2 cellular contexts compared by ENCODE assay signal in the genomic region with DNA sequence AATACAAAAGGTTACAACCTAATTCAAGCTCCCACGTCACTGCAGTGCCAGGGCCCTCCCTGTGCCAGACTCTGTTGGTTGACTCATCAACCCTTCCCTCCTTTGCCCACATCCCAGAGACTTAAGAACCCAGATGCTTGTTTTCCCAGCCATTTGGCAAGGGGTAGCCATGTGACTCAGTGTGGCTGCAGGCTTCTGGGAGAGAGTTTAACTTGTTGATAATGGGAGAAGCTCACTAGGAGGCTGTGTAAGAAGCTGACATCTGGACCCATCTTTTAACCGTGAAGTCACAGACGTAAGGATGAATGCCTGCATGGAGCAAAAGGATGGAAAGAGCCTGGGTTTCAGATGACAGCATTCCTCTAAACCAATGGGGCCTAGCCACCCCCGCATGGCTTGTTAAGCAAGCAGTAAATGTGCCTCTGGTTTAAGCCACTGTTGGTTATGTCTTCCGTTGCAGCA.
TF ChIP-seq lines count a peak whose summit lies in the region.

No MANE protein-coding gene starts in this region.

TF ChIP-seq in HCT116, 20 proteins besides CTCF, POLR2A, EP300 and RAD21:
- TF ChIP-seq JUND (IDR thresholded peaks at IDR 0.05), result no peak
- TF ChIP-seq EGR1 (IDR thresholded peaks at IDR 0.05; ENCODE audit: low read depth), result no peak
- TF ChIP-seq ZFX (IDR thresholded peaks at IDR 0.05), result no peak
- TF ChIP-seq, protein P1, sequence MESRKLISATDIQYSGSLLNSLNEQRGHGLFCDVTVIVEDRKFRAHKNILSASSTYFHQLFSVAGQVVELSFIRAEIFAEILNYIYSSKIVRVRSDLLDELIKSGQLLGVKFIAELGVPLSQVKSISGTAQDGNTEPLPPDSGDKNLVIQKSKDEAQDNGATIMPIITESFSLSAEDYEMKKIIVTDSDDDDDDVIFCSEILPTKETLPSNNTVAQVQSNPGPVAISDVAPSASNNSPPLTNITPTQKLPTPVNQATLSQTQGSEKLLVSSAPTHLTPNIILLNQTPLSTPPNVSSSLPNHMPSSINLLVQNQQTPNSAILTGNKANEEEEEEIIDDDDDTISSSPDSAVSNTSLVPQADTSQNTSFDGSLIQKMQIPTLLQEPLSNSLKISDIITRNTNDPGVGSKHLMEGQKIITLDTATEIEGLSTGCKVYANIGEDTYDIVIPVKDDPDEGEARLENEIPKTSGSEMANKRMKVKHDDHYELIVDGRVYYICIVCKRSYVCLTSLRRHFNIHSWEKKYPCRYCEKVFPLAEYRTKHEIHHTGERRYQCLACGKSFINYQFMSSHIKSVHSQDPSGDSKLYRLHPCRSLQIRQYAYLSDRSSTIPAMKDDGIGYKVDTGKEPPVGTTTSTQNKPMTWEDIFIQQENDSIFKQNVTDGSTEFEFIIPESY (IDR thresholded peaks at IDR 0.05; ENCODE audit: extremely low read depth, insufficient replicate concordance, low read length), result no peak
- no peak for TF ChIP-seq CEBPB (IDR thresholded peaks at IDR 0.05; ENCODE audit: low read depth)
- no peak for TF ChIP-seq EZH2 (IDR thresholded peaks at IDR 0.05)
- TF ChIP-seq, protein P2, sequence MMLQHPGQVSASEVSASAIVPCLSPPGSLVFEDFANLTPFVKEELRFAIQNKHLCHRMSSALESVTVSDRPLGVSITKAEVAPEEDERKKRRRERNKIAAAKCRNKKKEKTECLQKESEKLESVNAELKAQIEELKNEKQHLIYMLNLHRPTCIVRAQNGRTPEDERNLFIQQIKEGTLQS (IDR thresholded peaks at IDR 0.05), result no peak

TF ChIP-seq in SK-N-SH, 30 proteins besides CTCF, POLR2A, EP300 and RAD21:
- TF ChIP-seq, protein P3, sequence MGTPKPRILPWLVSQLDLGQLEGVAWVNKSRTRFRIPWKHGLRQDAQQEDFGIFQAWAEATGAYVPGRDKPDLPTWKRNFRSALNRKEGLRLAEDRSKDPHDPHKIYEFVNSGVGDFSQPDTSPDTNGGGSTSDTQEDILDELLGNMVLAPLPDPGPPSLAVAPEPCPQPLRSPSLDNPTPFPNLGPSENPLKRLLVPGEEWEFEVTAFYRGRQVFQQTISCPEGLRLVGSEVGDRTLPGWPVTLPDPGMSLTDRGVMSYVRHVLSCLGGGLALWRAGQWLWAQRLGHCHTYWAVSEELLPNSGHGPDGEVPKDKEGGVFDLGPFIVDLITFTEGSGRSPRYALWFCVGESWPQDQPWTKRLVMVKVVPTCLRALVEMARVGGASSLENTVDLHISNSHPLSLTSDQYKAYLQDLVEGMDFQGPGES (IDR thresholded peaks at IDR 0.05; ENCODE audit: low read depth, low read length), result no peak
- TF ChIP-seq NRF1 (IDR thresholded peaks at IDR 0.05; ENCODE audit: low read depth, low read length), result no peak
- TF ChIP-seq FOSL2 (IDR thresholded peaks at IDR 0.05; ENCODE audit: borderline replicate concordance, low read depth), result peak; percentile 97
- no peak for TF ChIP-seq FOXJ3 (CRISPR knock-in tag; IDR thresholded peaks at IDR 0.05)
- TF ChIP-seq, protein P4, sequence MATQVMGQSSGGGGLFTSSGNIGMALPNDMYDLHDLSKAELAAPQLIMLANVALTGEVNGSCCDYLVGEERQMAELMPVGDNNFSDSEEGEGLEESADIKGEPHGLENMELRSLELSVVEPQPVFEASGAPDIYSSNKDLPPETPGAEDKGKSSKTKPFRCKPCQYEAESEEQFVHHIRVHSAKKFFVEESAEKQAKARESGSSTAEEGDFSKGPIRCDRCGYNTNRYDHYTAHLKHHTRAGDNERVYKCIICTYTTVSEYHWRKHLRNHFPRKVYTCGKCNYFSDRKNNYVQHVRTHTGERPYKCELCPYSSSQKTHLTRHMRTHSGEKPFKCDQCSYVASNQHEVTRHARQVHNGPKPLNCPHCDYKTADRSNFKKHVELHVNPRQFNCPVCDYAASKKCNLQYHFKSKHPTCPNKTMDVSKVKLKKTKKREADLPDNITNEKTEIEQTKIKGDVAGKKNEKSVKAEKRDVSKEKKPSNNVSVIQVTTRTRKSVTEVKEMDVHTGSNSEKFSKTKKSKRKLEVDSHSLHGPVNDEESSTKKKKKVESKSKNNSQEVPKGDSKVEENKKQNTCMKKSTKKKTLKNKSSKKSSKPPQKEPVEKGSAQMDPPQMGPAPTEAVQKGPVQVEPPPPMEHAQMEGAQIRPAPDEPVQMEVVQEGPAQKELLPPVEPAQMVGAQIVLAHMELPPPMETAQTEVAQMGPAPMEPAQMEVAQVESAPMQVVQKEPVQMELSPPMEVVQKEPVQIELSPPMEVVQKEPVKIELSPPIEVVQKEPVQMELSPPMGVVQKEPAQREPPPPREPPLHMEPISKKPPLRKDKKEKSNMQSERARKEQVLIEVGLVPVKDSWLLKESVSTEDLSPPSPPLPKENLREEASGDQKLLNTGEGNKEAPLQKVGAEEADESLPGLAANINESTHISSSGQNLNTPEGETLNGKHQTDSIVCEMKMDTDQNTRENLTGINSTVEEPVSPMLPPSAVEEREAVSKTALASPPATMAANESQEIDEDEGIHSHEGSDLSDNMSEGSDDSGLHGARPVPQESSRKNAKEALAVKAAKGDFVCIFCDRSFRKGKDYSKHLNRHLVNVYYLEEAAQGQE (IDR thresholded peaks at IDR 0.05; ENCODE audit: low read depth, low read length), result 0 out of 2 replicates have a peak, but pooled peaks have one; percentile 49
- no peak for TF ChIP-seq TAF1 (IDR thresholded peaks at IDR 0.05; ENCODE audit: borderline replicate concordance, low read depth, low read length)
- TF ChIP-seq YY1 (IDR thresholded peaks at IDR 0.05; ENCODE audit: low read depth), result peak; percentile 71; the same call in 1 of the 2 replicates
- TF ChIP-seq, protein P5, sequence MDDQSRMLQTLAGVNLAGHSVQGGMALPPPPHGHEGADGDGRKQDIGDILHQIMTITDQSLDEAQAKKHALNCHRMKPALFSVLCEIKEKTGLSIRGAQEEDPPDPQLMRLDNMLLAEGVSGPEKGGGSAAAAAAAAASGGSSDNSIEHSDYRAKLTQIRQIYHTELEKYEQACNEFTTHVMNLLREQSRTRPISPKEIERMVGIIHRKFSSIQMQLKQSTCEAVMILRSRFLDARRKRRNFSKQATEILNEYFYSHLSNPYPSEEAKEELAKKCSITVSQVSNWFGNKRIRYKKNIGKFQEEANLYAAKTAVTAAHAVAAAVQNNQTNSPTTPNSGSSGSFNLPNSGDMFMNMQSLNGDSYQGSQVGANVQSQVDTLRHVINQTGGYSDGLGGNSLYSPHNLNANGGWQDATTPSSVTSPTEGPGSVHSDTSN (IDR thresholded peaks at IDR 0.05), result peak; percentile 67
- TF ChIP-seq FOXM1 (IDR thresholded peaks at IDR 0.05; ENCODE audit: low read depth), result peak; percentile 65; the same call in 1 of the 2 replicates
- no peak for TF ChIP-seq SIN3A (IDR thresholded peaks at IDR 0.05; ENCODE audit: borderline replicate concordance, low read depth, low read length)
- TF ChIP-seq MXI1 (IDR thresholded peaks at IDR 0.05; ENCODE audit: low read depth, low read length), result no peak
- peak; percentile 52; the same call in 1 of the 2 replicates for TF ChIP-seq POLR2AphosphoS5 (IDR thresholded peaks at IDR 0.05; ENCODE audit: low read depth, low read length)
- no peak for TF ChIP-seq GATA2 (CRISPR knock-in tag; IDR thresholded peaks at IDR 0.05)
- no peak for TF ChIP-seq GABPA (IDR thresholded peaks at IDR 0.05; ENCODE audit: low read depth)
- peak; percentile 76 for TF ChIP-seq TEAD4 (IDR thresholded peaks at IDR 0.05; ENCODE audit: borderline replicate concordance, insufficient read depth)
- peak; percentile 95 for TF ChIP-seq JUND (IDR thresholded peaks at IDR 0.05)
- TF ChIP-seq, protein P6, sequence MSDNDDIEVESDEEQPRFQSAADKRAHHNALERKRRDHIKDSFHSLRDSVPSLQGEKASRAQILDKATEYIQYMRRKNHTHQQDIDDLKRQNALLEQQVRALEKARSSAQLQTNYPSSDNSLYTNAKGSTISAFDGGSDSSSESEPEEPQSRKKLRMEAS (IDR thresholded peaks at IDR 0.05; ENCODE audit: low read depth), result peak; percentile 92
- TF ChIP-seq, protein P7, sequence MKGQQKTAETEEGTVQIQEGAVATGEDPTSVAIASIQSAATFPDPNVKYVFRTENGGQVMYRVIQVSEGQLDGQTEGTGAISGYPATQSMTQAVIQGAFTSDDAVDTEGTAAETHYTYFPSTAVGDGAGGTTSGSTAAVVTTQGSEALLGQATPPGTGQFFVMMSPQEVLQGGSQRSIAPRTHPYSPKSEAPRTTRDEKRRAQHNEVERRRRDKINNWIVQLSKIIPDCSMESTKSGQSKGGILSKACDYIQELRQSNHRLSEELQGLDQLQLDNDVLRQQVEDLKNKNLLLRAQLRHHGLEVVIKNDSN (IDR thresholded peaks at IDR 0.05; ENCODE audit: borderline replicate concordance, low read depth), result peak; percentile 80
- TF ChIP-seq MEF2A (IDR thresholded peaks at IDR 0.05; ENCODE audit: borderline replicate concordance, low read depth), result peak; percentile 12; the same call in 1 of the 2 replicates
- peak; percentile 83 for TF ChIP-seq RXRA (IDR thresholded peaks at IDR 0.05; ENCODE audit: borderline replicate concordance, low read depth)
- TF ChIP-seq ELF1 (IDR thresholded peaks at IDR 0.05), result no peak
- TF ChIP-seq SMC3 (IDR thresholded peaks at IDR 0.05; ENCODE audit: low read depth, low read length), result no peak
- peak; percentile 97 for TF ChIP-seq NFIC (IDR thresholded peaks at IDR 0.05; ENCODE audit: borderline replicate concordance)
- TF ChIP-seq CHD2 (IDR thresholded peaks at IDR 0.05; ENCODE audit: low read length, partially characterized antibody), result peak; percentile 10
- TF ChIP-seq, protein P1 (IDR thresholded peaks at IDR 0.05; ENCODE audit: borderline replicate concordance, low read depth), result no peak
- TF ChIP-seq, protein P8, sequence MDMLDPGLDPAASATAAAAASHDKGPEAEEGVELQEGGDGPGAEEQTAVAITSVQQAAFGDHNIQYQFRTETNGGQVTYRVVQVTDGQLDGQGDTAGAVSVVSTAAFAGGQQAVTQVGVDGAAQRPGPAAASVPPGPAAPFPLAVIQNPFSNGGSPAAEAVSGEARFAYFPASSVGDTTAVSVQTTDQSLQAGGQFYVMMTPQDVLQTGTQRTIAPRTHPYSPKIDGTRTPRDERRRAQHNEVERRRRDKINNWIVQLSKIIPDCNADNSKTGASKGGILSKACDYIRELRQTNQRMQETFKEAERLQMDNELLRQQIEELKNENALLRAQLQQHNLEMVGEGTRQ (IDR thresholded peaks at IDR 0.05; ENCODE audit: borderline replicate concordance, low read depth, low read length), result no peak
- TF ChIP-seq RFX5 (IDR thresholded peaks at IDR 0.05; ENCODE audit: low read length), result no peak
- no peak for TF ChIP-seq RCOR1 (IDR thresholded peaks at IDR 0.05; ENCODE audit: low read length)
- no peak for TF ChIP-seq EZH2phosphoT487 (IDR thresholded peaks at IDR 0.05; ENCODE audit: borderline replicate concordance, low read depth)
- peak; percentile 97 for TF ChIP-seq TCF12 (IDR thresholded peaks at IDR 0.05)
TF ChIP-seq in SK-N-SH: peak in this region for 15.
